In genomic region chr6:118485601-118486550, GRCh38 we compare ENCODE assay signal across 11 cellular contexts.
A peak's percentile ranks its signal among the peaks of the same experiment; 100 is the strongest.
DNase-seq lines count a peak whose midpoint lies in the region; ATAC-seq and TF ChIP-seq lines count a peak whose summit lies in the region.
"Had no signal": no experiment of that assay in that cellular context is flagged by ENCODE, and none has a peak within 500 bp of the region (broad histone marks: within the 10 kb centered on the region; RNA-seq: fewer than 3 reads in every experiment).

No MANE protein-coding gene starts in this region.

- H3K4me2 ChIP-seq in GM23248 (ENCODE audit: unreplicated experiment), result no peak overlapping the region

- in situ Hi-C loops in GM23248 (cut with MboI), result no loop called here

- peak; percentile 27 for DNase-seq in activated CD4-positive, alpha-beta T cell treated with anti-CD3 and anti-CD28 coated beads for 36 hours
- DNase-seq in activated CD4-positive, alpha-beta T cell treated with anti-CD3 and anti-CD28 coated beads, Interleukin-2, amount 50 U/mL, for 4 hours, result no peak
- peak; percentile 12 for DNase-seq in GM23248
- DNase-seq in nucleus accumbens (lab: John Stamatoyannopoulos, UW), result peak in 31 of 56 donors; percentile 0 to 58 (median 22)
- no peak for DNase-seq in foreskin keratinocyte
- DNase-seq in AG20443 (ENCODE audit: low spot score), result no peak
- DNase-seq: 8988T, NCI-H1417, T-helper 17 cell had no signal

- no peaks in the 10 kb centered on the region for H3K79me2 ChIP-seq in GM23248 (ENCODE audit: insufficient read depth)

- H3K9ac ChIP-seq in GM23248, result no peak overlapping the region

- H3K27me3 ChIP-seq in GM23248 (replicated peaks; ENCODE audit: insufficient read depth) (no peaks in the 10 kb centered on the region), foreskin keratinocyte (no peaks in the 10 kb centered on the region)

- H3K4me3 Mint-ChIP-seq in activated CD4-positive, alpha-beta T cell treated with anti-CD3 and anti-CD28 coated beads for 36 hours, result no peak overlapping the region
- H3K4me3 Mint-ChIP-seq: T-helper 17 cell had no signal

- H3K4me1 Mint-ChIP-seq in activated CD4-positive, alpha-beta T cell treated with anti-CD3 and anti-CD28 coated beads for 36 hours, result peaks cover 30% of the 10 kb centered on the region

- H3K36me3 ChIP-seq in GM23248 (ENCODE audit: low read depth), result peaks cover 40% of the 10 kb centered on the region

- POLR2A ChIA-PET in activated CD4-positive, alpha-beta T cell treated with anti-CD3 and anti-CD28 coated beads for 36 hours (lab: Charles Lee), result no interaction called here

- CTCF ChIA-PET in activated CD4-positive, alpha-beta T cell treated with anti-CD3 and anti-CD28 coated beads for 36 hours (lab: Charles Lee), result interaction anchor here (0.6 to 1.4 kb wide), 4 partner anchors 8 to 288 kb away, joined by 3 to 4 read pairs (median 4); no protein-coding TSS in a partner anchor

- peak overlapping the region; percentile 22 for H3K27ac Mint-ChIP-seq in activated CD4-positive, alpha-beta T cell treated with anti-CD3 and anti-CD28 coated beads for 36 hours
- H3K27ac Mint-ChIP-seq: T-helper 17 cell had no signal

- 95 to 98% methylated on average over 2 of the region's 2 CpGs for WGBS in GM23248 (ENCODE audit: low coverage in 1 of 2, low lambda C conversion rate in 2 of 2, missing lambda C conversion rate in 2 of 2), 2 experiments

- H3K4me1 ChIP-seq in GM23248 (ENCODE audit: insufficient read depth) (no peaks in the 10 kb centered on the region), foreskin keratinocyte (no peaks in the 10 kb centered on the region)

- no peaks in the 10 kb centered on the region for H4K20me1 ChIP-seq in GM23248 (ENCODE audit: insufficient read depth)

- H3K9me3 Mint-ChIP-seq in activated CD4-positive, alpha-beta T cell treated with anti-CD3 and anti-CD28 coated beads for 36 hours (ENCODE audit: low read depth), result peaks cover 27% of the 10 kb centered on the region

- H3K9me3 ChIP-seq in GM23248 (ENCODE audit: low read depth), result no peaks in the 10 kb centered on the region

- intact Hi-C loops in activated CD4-positive, alpha-beta T cell treated with anti-CD3 and anti-CD28 coated beads for 36 hours (cut with DNase I, micrococcal nuclease), result no loop called here

- no peaks in the 10 kb centered on the region for H3K27me3 Mint-ChIP-seq in activated CD4-positive, alpha-beta T cell treated with anti-CD3 and anti-CD28 coated beads for 36 hours
- H3K27me3 Mint-ChIP-seq: T-helper 17 cell had no signal

- peaks cover 57% of the 10 kb centered on the region for H3K36me3 Mint-ChIP-seq in activated CD4-positive, alpha-beta T cell treated with anti-CD3 and anti-CD28 coated beads for 36 hours (ENCODE audit: low read depth)

- no peak for TF ChIP-seq CTCF in foreskin keratinocyte (conservative IDR thresholded peaks at IDR 0.05)

- no peaks in the 10 kb centered on the region for H3F3A ChIP-seq in GM23248 (ENCODE audit: insufficient read depth)

- peak; percentile 84 for ATAC-seq in activated CD4-positive, alpha-beta T cell treated with anti-CD3 and anti-CD28 coated beads for 36 hours
- peak; percentile 94 for ATAC-seq in HG03521 (IDR thresholded peaks at IDR 0.05; ENCODE audit: unreplicated experiment)
- ATAC-seq in SK-N-SH treated with all-trans-retinoic acid at 6 μM for 48 hours, result no peak
- no peak for ATAC-seq in foreskin keratinocyte
- ATAC-seq: T-helper 17 cell had no signal

- H3K4me3 ChIP-seq in GM23248, result no peak overlapping the region

- no peaks in the 10 kb centered on the region for H3K9me2 ChIP-seq in GM23248 (ENCODE audit: insufficient read depth)

- H2AFZ ChIP-seq in GM23248, result no peak overlapping the region

- H3K27ac ChIP-seq in GM23248 (no peak overlapping the region), foreskin keratinocyte (no peak overlapping the region)

TF ChIP-seq in SK-N-SH treated with all-trans-retinoic acid at 6 μM for 48 hours, 23 proteins besides CTCF, POLR2A, EP300 and RAD21 (continues in another document):
- TF ChIP-seq ARNTL (CRISPR knock-in tag; IDR thresholded peaks at IDR 0.05; ENCODE audit: borderline replicate concordance, low read depth), result no peak
- TF ChIP-seq TSHZ2 (CRISPR knock-in tag; IDR thresholded peaks at IDR 0.05), result no peak
- TF ChIP-seq SNAI2 (CRISPR knock-in tag; IDR thresholded peaks at IDR 0.05), result no peak
- no peak for TF ChIP-seq CSRNP3 (CRISPR knock-in tag; IDR thresholded peaks at IDR 0.05)
- no peak for TF ChIP-seq TCF4 (CRISPR knock-in tag; IDR thresholded peaks at IDR 0.05; ENCODE audit: borderline replicate concordance)
- no peak for TF ChIP-seq POU6F1 (CRISPR knock-in tag; IDR thresholded peaks at IDR 0.05; ENCODE audit: borderline replicate concordance, low read depth)
- TF ChIP-seq CREB5 (CRISPR knock-in tag; IDR thresholded peaks at IDR 0.05; ENCODE audit: low read depth), result no peak
- no peak for TF ChIP-seq PATZ1 (CRISPR knock-in tag; IDR thresholded peaks at IDR 0.05; ENCODE audit: borderline replicate concordance)
- no peak for TF ChIP-seq ISL1 (CRISPR knock-in tag; IDR thresholded peaks at IDR 0.05)
- no peak for TF ChIP-seq ZNF8 (CRISPR knock-in tag; IDR thresholded peaks at IDR 0.05)

Comparison
In these comparisons a context has a peak if more than half of its experiments do, and no peak if none do; other contexts are left out.
1. DNase-seq: peak in activated CD4-positive, alpha-beta T cell treated with anti-CD3 and anti-CD28 coated beads for 36 hours (single experiment), GM23248 (single experiment) and nucleus accumbens (31 of 56); none in activated CD4-positive, alpha-beta T cell treated with anti-CD3 and anti-CD28 coated beads, Interleukin-2, amount 50 U/mL, for 4 hours (0 of 2), foreskin keratinocyte (0 of 2) and AG20443 (single experiment).
2. ATAC-seq: peak in activated CD4-positive, alpha-beta T cell treated with anti-CD3 and anti-CD28 coated beads for 36 hours (single experiment) and HG03521 (single experiment); none in SK-N-SH treated with all-trans-retinoic acid at 6 μM for 48 hours (single experiment) and foreskin keratinocyte (single experiment).